In the genomic region with DNA sequence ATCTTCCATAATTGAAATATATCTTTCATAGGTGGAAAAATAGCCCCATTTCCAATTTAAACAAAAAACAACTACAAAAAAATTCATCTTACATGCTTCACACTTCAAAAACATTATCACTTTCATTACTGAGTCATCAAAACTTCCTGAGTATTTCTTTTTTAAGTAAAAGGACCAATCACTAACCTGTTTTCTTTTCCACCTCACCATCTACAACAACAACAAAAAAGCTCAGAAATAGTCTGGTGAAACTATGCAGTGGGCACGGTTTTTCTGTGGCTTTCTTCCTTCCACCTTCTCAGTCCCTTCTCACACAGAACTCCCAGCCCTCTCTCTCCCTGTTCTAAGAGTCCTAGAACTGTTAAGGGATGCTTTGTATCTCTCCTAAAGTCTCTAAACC, we compare ENCODE assay signal across 11 cellular contexts. TPM values are rescaled to one million over a fixed set of nuclear protein-coding genes. Genes with fewer than 3 reads are reported as not detected.
DNase-seq lines count a peak whose midpoint lies in the region; ATAC-seq and TF ChIP-seq lines count a peak whose summit lies in the region.
"Had no signal": no experiment of that assay in that cellular context is flagged by ENCODE, and none has a peak within 500 bp of the region (broad histone marks: within the 10 kb centered on the region; RNA-seq: fewer than 3 reads in every experiment).

No MANE protein-coding gene starts in this region.

- ATAC-seq in HG02763 (IDR thresholded peaks at IDR 0.05; ENCODE audit: unreplicated experiment) (peak; percentile 86), PC-3 (no peak)
- peak; percentile 91 for ATAC-seq in stimulated activated naive CD8-positive, alpha-beta T cell treated with anti-CD3 and anti-CD28 coated beads, Interleukin-15, amount 100 ng/mL, for 72 hours
- ATAC-seq: foreskin keratinocyte had no signal

- H3K4me3 ChIP-seq in PC-9 (no peak overlapping the region), PC-3 (ENCODE audit: low read length) (no peak overlapping the region)
- H3K4me3 ChIP-seq: SK-N-MC had no signal

- H3K9me3 Mint-ChIP-seq in activated naive CD4-positive, alpha-beta T cell treated with anti-CD3 and anti-CD28 coated beads for 36 hours, result no peaks in the 10 kb centered on the region
- H3K9me3 Mint-ChIP-seq in stimulated activated naive CD8-positive, alpha-beta T cell treated with anti-CD3 and anti-CD28 coated beads, Interleukin-15, amount 100 ng/mL, for 72 hours, result no peaks in the 10 kb centered on the region

- H3K9me2 ChIP-seq in PC-9 (ENCODE audit: insufficient read depth), result no peaks in the 10 kb centered on the region
- H3K9me2 ChIP-seq in PC-3 (replicated peaks; ENCODE audit: low read length), result no peaks in the 10 kb centered on the region

- H3K4me1 ChIP-seq in PC-9 (replicated peaks; ENCODE audit: insufficient read depth), result no peaks in the 10 kb centered on the region; the same call in 1 of the 2 replicates
- no peaks in the 10 kb centered on the region for H3K4me1 ChIP-seq in PC-3 (ENCODE audit: insufficient read depth, low read length)
- H3K4me1 ChIP-seq: foreskin keratinocyte had no signal

- H3K36me3 Mint-ChIP-seq in activated naive CD4-positive, alpha-beta T cell treated with anti-CD3 and anti-CD28 coated beads for 36 hours (ENCODE audit: low read depth), result no peaks in the 10 kb centered on the region

- H3F3A ChIP-seq in PC-9 (ENCODE audit: insufficient read depth, low read depth) (no peaks in the 10 kb centered on the region), PC-3 (ENCODE audit: low read length, unreplicated experiment) (no peaks in the 10 kb centered on the region)

- no peaks in the 10 kb centered on the region for H3K27me3 ChIP-seq in PC-9 (ENCODE audit: insufficient read depth, low read depth)
- H3K27me3 ChIP-seq in PC-3 (ENCODE audit: low read length), result no peaks in the 10 kb centered on the region
- H3K27me3 ChIP-seq: foreskin keratinocyte had no signal

- BruUV-seq in PC-9 (replicated peaks; lab: Mats Ljungman, UMichigan) (no TSS peak), PC-3 (replicated peaks; lab: Mats Ljungman, UMichigan) (no TSS peak)

- H4K20me1 ChIP-seq in PC-9 (ENCODE audit: insufficient read depth), result no peaks in the 10 kb centered on the region
- H4K20me1 ChIP-seq in PC-3 (ENCODE audit: low read length), result no peaks in the 10 kb centered on the region

- peak overlapping the region; percentile 25; the same call in 1 of the 2 replicates for H2AFZ ChIP-seq in PC-9
- no peak overlapping the region for H2AFZ ChIP-seq in PC-3 (ENCODE audit: low read length)

- peak; percentile 22 for DNase-seq in activated naive CD4-positive, alpha-beta T cell treated with anti-CD3 and anti-CD28 coated beads for 36 hours
- no peak for DNase-seq in activated naive CD4-positive, alpha-beta T cell (lab: John Stamatoyannopoulos, UW)
- DNase-seq in PC-9, result no peak
- DNase-seq in stimulated activated naive CD8-positive, alpha-beta T cell treated with anti-CD3 and anti-CD28 coated beads, Interleukin-15, amount 100 ng/mL, for 72 hours, result no peak
- no peak for DNase-seq in dedifferentiated amniotic fluid mesenchymal stem cell (ENCODE audit: extremely low spot score)
- no peak for DNase-seq in hypothalamus (lab: John Stamatoyannopoulos, UW)
- no peak for DNase-seq in PC-3
- DNase-seq: foreskin keratinocyte; stimulated activated CD4-positive, alpha-beta T cell treated with anti-CD3 and anti-CD28 coated beads, Interleukin-4, amount 100 ng/mL, for 24 hours had no signal

- H3K27ac ChIP-seq in PC-9, result no peak overlapping the region
- H3K27ac ChIP-seq in PC-3 (ENCODE audit: low read length), result no peak overlapping the region
- H3K27ac ChIP-seq: foreskin keratinocyte, SK-N-MC had no signal

- H3K27me3 Mint-ChIP-seq in activated naive CD4-positive, alpha-beta T cell treated with anti-CD3 and anti-CD28 coated beads for 36 hours (ENCODE audit: low read depth), result no peaks in the 10 kb centered on the region
- no peaks in the 10 kb centered on the region for H3K27me3 Mint-ChIP-seq in stimulated activated naive CD8-positive, alpha-beta T cell treated with anti-CD3 and anti-CD28 coated beads, Interleukin-15, amount 100 ng/mL, for 72 hours

- CTCF ChIA-PET in activated naive CD4-positive, alpha-beta T cell treated with anti-CD3 and anti-CD28 coated beads for 36 hours (lab: Charles Lee), result interaction anchor here (1.0 to 1.5 kb wide), 3 partner anchors 11 to 107 kb away, joined by 3 read pairs; no protein-coding TSS in a partner anchor
- CTCF ChIA-PET in PC-9 (lab: Charles Lee) (no interaction called here), PC-3 (lab: Charles Lee) (no interaction called here)

- peak overlapping the region; percentile 80 for H3K27ac Mint-ChIP-seq in activated naive CD4-positive, alpha-beta T cell treated with anti-CD3 and anti-CD28 coated beads for 36 hours
- peak overlapping the region; percentile 22 to 79 for H3K27ac Mint-ChIP-seq in stimulated activated naive CD8-positive, alpha-beta T cell treated with anti-CD3 and anti-CD28 coated beads, Interleukin-15, amount 100 ng/mL, for 72 hours

- no peaks in the 10 kb centered on the region for H3K36me3 ChIP-seq in PC-9 (ENCODE audit: low read depth)
- H3K36me3 ChIP-seq in PC-3 (ENCODE audit: low read depth, low read length), result no peaks in the 10 kb centered on the region

- intact Hi-C loops in activated naive CD4-positive, alpha-beta T cell treated with anti-CD3 and anti-CD28 coated beads for 36 hours (cut with micrococcal nuclease), result loop anchor here (1.0 kb wide), 3 partner anchors 11 to 20 kb away; partner anchors contain the start of gene TNIK
- intact Hi-C loops in PC-9 (cut with micrococcal nuclease; ENCODE audit: unreplicated experiment) (no loop called here), PC-3 (cut with micrococcal nuclease) (no loop called here)

- TF ChIP-seq CTCF in PC-9 (conservative IDR thresholded peaks at IDR 0.05) (no peak), PC-3 (conservative IDR thresholded peaks at IDR 0.05; ENCODE audit: low read depth, low read length) (no peak)

- H3K4me2 ChIP-seq in PC-9 (no peak overlapping the region), PC-3 (ENCODE audit: low read length) (no peak overlapping the region)

- no peaks in the 10 kb centered on the region for H3K79me2 ChIP-seq in PC-9 (ENCODE audit: low read depth)
- H3K79me2 ChIP-seq in PC-3 (ENCODE audit: low read length), result no peaks in the 10 kb centered on the region

- POLR2A ChIA-PET in PC-9 (lab: Charles Lee; ENCODE audit: unreplicated experiment), result no interaction called here
- POLR2A ChIA-PET in PC-3 (lab: Charles Lee; ENCODE audit: unreplicated experiment), result no interaction called here

- H3K9me3 ChIP-seq in PC-9 (ENCODE audit: insufficient read depth, low read depth) (no peaks in the 10 kb centered on the region), PC-3 (ENCODE audit: low read length) (no peaks in the 10 kb centered on the region)

- peaks cover 16% of the 10 kb centered on the region for H3K4me1 Mint-ChIP-seq in activated naive CD4-positive, alpha-beta T cell treated with anti-CD3 and anti-CD28 coated beads for 36 hours (ENCODE audit: low read depth)
- H3K4me1 Mint-ChIP-seq in stimulated activated naive CD8-positive, alpha-beta T cell treated with anti-CD3 and anti-CD28 coated beads, Interleukin-15, amount 100 ng/mL, for 72 hours, result peaks cover 15% of the 10 kb centered on the region

- H3K4me3 Mint-ChIP-seq in activated naive CD4-positive, alpha-beta T cell treated with anti-CD3 and anti-CD28 coated beads for 36 hours, result no peak overlapping the region
- H3K4me3 Mint-ChIP-seq in stimulated activated naive CD8-positive, alpha-beta T cell treated with anti-CD3 and anti-CD28 coated beads, Interleukin-15, amount 100 ng/mL, for 72 hours, result peak overlapping the region; percentile 32 to 46

- H3K9ac ChIP-seq in PC-3 (ENCODE audit: low read length), result no peak overlapping the region

RNA-seq across cellular contexts. Expression of gene TNIK, which starts 20.3 kb away (rescaled TPM):
- 10 to 100 TPM; 27.0 to 28.8 TPM for total RNA-seq in activated naive CD4-positive, alpha-beta T cell treated with anti-CD3 and anti-CD28 coated beads for 36 hours
- total RNA-seq in PC-9 (2021) (28.8 and 30.7 TPM in 2 replicates), PC-3 (2014; rRNA removed) (7.0 and 12.0 TPM in 2 replicates)
